Comparison of ENCODE assay signal across 1 cellular context in the genomic region with DNA sequence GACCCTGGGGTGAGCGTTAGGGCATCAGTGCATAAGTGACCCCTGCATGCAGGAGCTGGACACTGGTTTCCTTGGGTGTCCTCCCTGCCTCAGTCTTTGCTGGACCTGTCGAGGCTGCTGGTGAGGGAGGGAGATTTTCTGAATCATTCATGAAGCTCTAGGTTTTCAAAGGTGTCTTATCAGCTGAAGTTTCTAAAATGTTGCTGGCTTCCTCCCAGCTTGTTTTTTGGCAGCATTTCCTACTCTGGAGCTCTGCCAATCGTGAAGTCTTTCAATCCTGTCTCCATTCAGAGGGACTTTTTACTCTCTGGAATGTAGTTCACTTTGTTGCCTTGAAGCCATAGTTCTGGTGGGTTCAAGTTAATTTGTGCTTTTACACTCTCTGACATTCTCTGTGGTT.
TF ChIP-seq lines count a peak whose summit lies in the region.

No MANE protein-coding gene starts in this region.

TF ChIP-seq in GM23338, 12 proteins besides CTCF, POLR2A, EP300 and RAD21 (continued from another document):
- TF ChIP-seq ZNF462 (CRISPR knock-in tag; IDR thresholded peaks at IDR 0.05) (no peak), STAT1 (IDR thresholded peaks at IDR 0.05; ENCODE audit: unreplicated experiment) (no peak), EZH2phosphoT487 (IDR thresholded peaks at IDR 0.05; ENCODE audit: unreplicated experiment) (no peak), REST (IDR thresholded peaks at IDR 0.05; ENCODE audit: unreplicated experiment) (no peak), ZNF331 (CRISPR knock-in tag; IDR thresholded peaks at IDR 0.05; ENCODE audit: low read depth) (no peak), POLR2AphosphoS5 (IDR thresholded peaks at IDR 0.05; ENCODE audit: low read depth) (no peak), CREB1 (CRISPR knock-in tag; IDR thresholded peaks at IDR 0.05; ENCODE audit: low read depth) (no peak), ZNF114 (CRISPR knock-in tag; IDR thresholded peaks at IDR 0.05) (no peak)
- TF ChIP-seq, protein P1, sequence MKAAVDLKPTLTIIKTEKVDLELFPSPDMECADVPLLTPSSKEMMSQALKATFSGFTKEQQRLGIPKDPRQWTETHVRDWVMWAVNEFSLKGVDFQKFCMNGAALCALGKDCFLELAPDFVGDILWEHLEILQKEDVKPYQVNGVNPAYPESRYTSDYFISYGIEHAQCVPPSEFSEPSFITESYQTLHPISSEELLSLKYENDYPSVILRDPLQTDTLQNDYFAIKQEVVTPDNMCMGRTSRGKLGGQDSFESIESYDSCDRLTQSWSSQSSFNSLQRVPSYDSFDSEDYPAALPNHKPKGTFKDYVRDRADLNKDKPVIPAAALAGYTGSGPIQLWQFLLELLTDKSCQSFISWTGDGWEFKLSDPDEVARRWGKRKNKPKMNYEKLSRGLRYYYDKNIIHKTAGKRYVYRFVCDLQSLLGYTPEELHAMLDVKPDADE (IDR thresholded peaks at IDR 0.05): no peak
